Comparison of ENCODE assay signal across 6 cellular contexts in genomic region chr22:50255607-50256006, GRCh38.
"Had no signal": no experiment of that assay in that cellular context is flagged by ENCODE, and none has a peak within 500 bp of the region (broad histone marks: within the 10 kb centered on the region; RNA-seq: fewer than 3 reads in every experiment).

No MANE protein-coding gene starts in this region.

- H3K4me1 ChIP-seq: HAP-1 had no signal

- DNase-seq: GM23248, GOT3, H7, KBM-7 had no signal

- ATAC-seq: HCT116 had no signal

- H3K9me3 ChIP-seq: HAP-1 had no signal

- H3K27ac ChIP-seq: GM23248 had no signal

- H3K4me3 ChIP-seq: GM23248, HAP-1 had no signal
